ENCODE assay signal across 10 cellular contexts in the genomic region with DNA sequence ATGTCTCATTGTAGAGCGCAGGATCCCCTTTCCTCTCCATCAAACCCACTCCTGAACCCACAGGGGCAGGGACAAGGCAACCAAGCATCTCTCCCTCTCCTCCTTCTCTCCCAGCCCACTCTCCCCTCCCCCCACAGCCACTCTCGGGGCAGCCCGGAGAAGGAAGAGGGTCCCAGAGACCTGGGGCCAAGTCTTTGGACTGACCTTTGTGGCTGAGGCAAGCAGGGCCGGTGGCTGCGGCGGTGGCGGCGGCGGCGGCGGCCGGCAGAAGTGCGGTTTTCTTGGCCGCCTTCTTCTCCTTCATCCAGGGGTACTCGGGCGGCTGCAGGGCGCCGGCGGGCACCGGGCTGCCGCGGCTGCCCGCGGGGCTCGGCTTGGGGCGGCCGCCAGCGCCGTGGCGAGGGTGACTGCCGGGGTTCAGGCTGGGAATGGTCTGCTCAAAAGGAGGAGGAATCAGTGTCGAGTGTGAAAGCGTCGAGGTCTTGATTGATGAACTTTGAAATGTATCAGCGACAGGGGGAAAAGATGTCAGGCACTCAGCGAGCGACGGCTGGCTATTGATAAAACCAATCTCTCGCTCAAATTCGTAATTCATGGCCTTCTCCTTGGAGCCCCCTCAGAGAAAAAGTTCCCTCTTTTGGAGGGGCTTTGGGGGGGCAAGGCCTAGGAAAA. TPM values are rescaled to one million over a fixed set of nuclear protein-coding genes. Genes with fewer than 3 reads are reported as not detected.
A peak's percentile ranks its signal among the peaks of the same experiment; 100 is the strongest.
DNase-seq lines count a peak whose midpoint lies in the region; TF ChIP-seq lines count a peak whose summit lies in the region.
"Had no signal": no experiment of that assay in that cellular context is flagged by ENCODE, and none has a peak within 500 bp of the region (broad histone marks: within the 10 kb centered on the region; RNA-seq: fewer than 3 reads in every experiment).

No MANE protein-coding gene starts in this region.

- H3K9me3 Mint-ChIP-seq in IgD-negative memory B cell, result no peaks in the 10 kb centered on the region
- H3K9me3 Mint-ChIP-seq: activated T-helper 2 cell treated with anti-CD3 and anti-CD28 coated beads, Interferon-gamma antibody, Interleukin-2, Interleukin-4, amounts not matched to agents 10 μg/mL and 5 μg/mL and 100 μg/mL, durations not matched to agents 14 hours and 24 hours and 36 hours had no signal

- H3K4me3 ChIP-seq in astrocyte of the cerebellum (ENCODE audit: low read depth, low read length), result peak overlapping the region; percentile 91
- peak overlapping the region; percentile 43; the same call in 1 of the 2 replicates for H3K4me3 ChIP-seq in iPS-20b (ENCODE audit: low read length)
- peak overlapping the region; percentile 34 to 53 (median 44) for H3K4me3 ChIP-seq in sigmoid colon

- H3K27me3 ChIP-seq in iPS-20b (ENCODE audit: insufficient read depth, low read length) (peaks cover 100% of the 10 kb centered on the region), sigmoid colon (no peaks in the 10 kb centered on the region)

- H3K36me3 ChIP-seq in iPS-20b (ENCODE audit: insufficient read depth, low read depth, low read length) (no peaks in the 10 kb centered on the region), sigmoid colon (no peaks in the 10 kb centered on the region)

- H3K36me3 Mint-ChIP-seq in IgD-negative memory B cell, result peaks cover 7% of the 10 kb centered on the region

- no peak overlapping the region for H3K27ac Mint-ChIP-seq in IgD-negative memory B cell
- H3K27ac Mint-ChIP-seq: activated T-helper 2 cell treated with anti-CD3 and anti-CD28 coated beads, Interferon-gamma antibody, Interleukin-2, Interleukin-4, amounts not matched to agents 10 μg/mL and 5 μg/mL and 100 μg/mL, durations not matched to agents 14 hours and 24 hours and 36 hours had no signal

- 12 to 15% methylated on average over 40 of the region's 40 CpGs for WGBS in sigmoid colon, 2 donors

- TF ChIP-seq EP300 in sigmoid colon (IDR thresholded peaks at IDR 0.05), result no peak

- no peak for TF ChIP-seq POLR2A in sigmoid colon (IDR thresholded peaks at IDR 0.05)

- in situ Hi-C loops in astrocyte of the cerebellum (cut with HindIII; ENCODE audit: low sequenced_read_pairs), result no loop called here

- H3K4me1 ChIP-seq in iPS-20b (ENCODE audit: insufficient read depth, low read length), result peaks cover 15% of the 10 kb centered on the region
- H3K4me1 ChIP-seq in sigmoid colon, result peaks cover 0 to 65% (median 29%) of the 10 kb centered on the region in 4 donors

- H3K4me3 Mint-ChIP-seq in IgD-negative memory B cell, result peak overlapping the region in 3 of 4 donors; percentile 3 to 81 (median 64)

- peaks cover 55% of the 10 kb centered on the region for H3K27me3 Mint-ChIP-seq in IgD-negative memory B cell

- DNase-seq in astrocyte of the cerebellum (ENCODE audit: low read depth) (no peak), sigmoid colon (peak; percentile 74), globus pallidus (ENCODE audit: low spot score) (no peak), COLO668 (lab: John Stamatoyannopoulos, UW; ENCODE audit: unreplicated experiment) (no peak), RPMI8226 (no peak), posterior vena cava (ENCODE audit: low spot score) (no peak)

- H3K27ac ChIP-seq in iPS-20b (ENCODE audit: low read length), result no peak overlapping the region
- peak overlapping the region; percentile 93 to 99 (median 94) for H3K27ac ChIP-seq in sigmoid colon

- H3K9me3 ChIP-seq in iPS-20b (ENCODE audit: insufficient read depth, low read depth, low read length) (peaks cover 4% of the 10 kb centered on the region; the same call in 1 of the 2 replicates), sigmoid colon (no peaks in the 10 kb centered on the region)

- H3K4me1 Mint-ChIP-seq in IgD-negative memory B cell, result peaks cover 11 to 29% (median 23%) of the 10 kb centered on the region in 3 donors

- no peak overlapping the region for H3K9ac ChIP-seq in iPS-20b (ENCODE audit: low read depth, low read length)

- TF ChIP-seq CTCF in astrocyte of the cerebellum (IDR thresholded peaks at IDR 0.05; ENCODE audit: low read depth, low read length, missing control alignments) (no peak), sigmoid colon (IDR thresholded peaks at IDR 0.05) (no peak)

- intact Hi-C loops in sigmoid colon (cut with DNase I), result loop anchor here (5.0 kb wide), 1 partner anchor 65 kb away; a partner anchor contains a TSS
- intact Hi-C loops in posterior vena cava (cut with DNase I), result no loop called here

RNA-seq across cellular contexts. Expression of a gene that starts 0.4 kb away (rescaled TPM):
- polyA plus RNA-seq in IgD-negative memory B cell (not detected), sigmoid colon (1 to 10 TPM in 1 of 3 donors, under 1 TPM in 2; 0.60 to 1.9 (median 0.69) TPM)
- total RNA-seq in sigmoid colon (1 to 10 TPM; 1.6 to 4.3 (median 3.2) TPM), posterior vena cava (1 to 10 TPM; 1.3 to 2.0 TPM)
- total RNA-seq: activated T-helper 2 cell treated with anti-CD3 and anti-CD28 coated beads, Interferon-gamma antibody, Interleukin-2, Interleukin-4, amounts not matched to agents 10 μg/mL and 5 μg/mL and 100 μg/mL, durations not matched to agents 14 hours and 24 hours and 36 hours; T-helper 1 cell treated with Interleukin-12 subunit alpha and Interleukin-12 subunit beta and Interleukin-4 antibody, amounts not matched to agents 30 ng/mL and 1 ng/mL, for 36 hours had no signal

RNA-seq across cellular contexts. Expression of a gene that starts 6.2 kb away (rescaled TPM):
- 0.24 TPM for polyA plus RNA-seq in IgD-negative memory B cell
- total RNA-seq in sigmoid colon, result 1 to 10 TPM in 2 of 4 donors, under 1 TPM in 2; 0.14 to 1.1 (median 0.95) TPM
- 1 to 10 TPM in 2 of 3 donors, under 1 TPM in 1; 0.69 to 2.4 (median 2.0) TPM for polyA plus RNA-seq in sigmoid colon
- under 1 TPM; 0.71 to 0.97 TPM for total RNA-seq in posterior vena cava

RNA-seq across cellular contexts. Expression of a gene that starts 28.5 kb away (rescaled TPM):
- polyA plus RNA-seq in IgD-negative memory B cell, result not detected
- 1 to 10 TPM; 2.0 to 4.2 (median 2.9) TPM for total RNA-seq in sigmoid colon
- 1 to 10 TPM in 2 of 3 donors, not detected in 1; 1.8 to 4.8 TPM for polyA plus RNA-seq in sigmoid colon
- 1 to 10 TPM; 6.2 to 9.5 TPM for total RNA-seq in posterior vena cava
- total RNA-seq: activated T-helper 2 cell treated with anti-CD3 and anti-CD28 coated beads, Interferon-gamma antibody, Interleukin-2, Interleukin-4, amounts not matched to agents 10 μg/mL and 5 μg/mL and 100 μg/mL, durations not matched to agents 14 hours and 24 hours and 36 hours had no signal

RNA-seq across cellular contexts. Expression of a gene that starts 41.4 kb away (rescaled TPM):
- polyA plus RNA-seq in IgD-negative memory B cell (not detected), sigmoid colon (10 to 100 TPM in 1 of 3 donors, 1 to 10 TPM in 2; 3.2 to 14.3 (median 7.8) TPM)
- total RNA-seq in sigmoid colon (10 to 100 TPM in 3 of 4 donors, 1 to 10 TPM in 1; 9.2 to 12.2 (median 11.2) TPM), posterior vena cava (10 to 100 TPM; 11.3 to 17.6 TPM)
- total RNA-seq: activated T-helper 2 cell treated with anti-CD3 and anti-CD28 coated beads, Interferon-gamma antibody, Interleukin-2, Interleukin-4, amounts not matched to agents 10 μg/mL and 5 μg/mL and 100 μg/mL, durations not matched to agents 14 hours and 24 hours and 36 hours; T-helper 1 cell treated with Interleukin-12 subunit alpha and Interleukin-12 subunit beta and Interleukin-4 antibody, amounts not matched to agents 30 ng/mL and 1 ng/mL, for 36 hours had no signal

RNA-seq across cellular contexts. Expression of a gene that starts 45.5 kb away (rescaled TPM):
- polyA plus RNA-seq in IgD-negative memory B cell (0.39 TPM), sigmoid colon (1 to 10 TPM in 2 of 3 donors, not detected in 1; 1.6 to 8.1 TPM)
- total RNA-seq in sigmoid colon (1 to 10 TPM; 4.2 to 10.0 (median 4.5) TPM), posterior vena cava (1 to 10 TPM; 8.6 to 9.1 TPM)
- total RNA-seq: activated T-helper 2 cell treated with anti-CD3 and anti-CD28 coated beads, Interferon-gamma antibody, Interleukin-2, Interleukin-4, amounts not matched to agents 10 μg/mL and 5 μg/mL and 100 μg/mL, durations not matched to agents 14 hours and 24 hours and 36 hours; T-helper 1 cell treated with Interleukin-12 subunit alpha and Interleukin-12 subunit beta and Interleukin-4 antibody, amounts not matched to agents 30 ng/mL and 1 ng/mL, for 36 hours had no signal
